23 cellular contexts compared by ENCODE assay signal in the genomic region with DNA sequence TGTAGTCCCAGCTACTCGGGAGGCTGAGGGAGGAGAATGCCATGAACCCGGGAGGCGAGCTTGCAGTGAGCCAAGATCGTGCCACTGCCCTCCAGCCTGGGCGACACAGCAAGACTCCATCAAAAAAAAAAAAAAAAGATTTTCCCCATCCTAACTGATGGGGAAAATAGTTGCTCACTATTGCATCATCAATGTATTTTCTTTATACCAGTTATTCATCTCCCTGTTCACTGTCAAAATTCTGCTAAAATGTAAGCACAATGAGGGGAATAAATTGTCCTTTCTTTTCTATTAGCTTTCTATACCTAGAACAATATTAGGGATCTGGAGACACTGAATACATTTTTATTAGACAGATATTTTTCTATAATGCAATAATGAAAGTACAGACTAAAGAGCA.
"Had no signal": no experiment of that assay in that cellular context is flagged by ENCODE, and none has a peak within 500 bp of the region (broad histone marks: within the 10 kb centered on the region; RNA-seq: fewer than 3 reads in every experiment).

No MANE protein-coding gene starts in this region.

- H3K4me1 ChIP-seq: colonic mucosa, esophagus muscularis mucosa, gastrocnemius medialis, heart right ventricle, left lung, lower lobe of right lung had no signal

- H3K4me3 Mint-ChIP-seq: dendritic cell treated with granulocyte-macrophage colony-stimulating factor and Interleukin-4, amounts not matched to agents 40 ng/mL and 50 ng/mL, for 4 days; immature natural killer cell; mesothelial cell of epicardium; naive B cell; naive thymus-derived CD8-positive, alpha-beta T cell had no signal

- H3K27me3 ChIP-seq: colonic mucosa, esophagus muscularis mucosa, gastrocnemius medialis, left lung had no signal

- H3K4me3 ChIP-seq: colonic mucosa, esophagus muscularis mucosa, gastrocnemius medialis, heart right ventricle, left lung, lower lobe of right lung, mucosa of descending colon had no signal

- H3K36me3 Mint-ChIP-seq: immature natural killer cell had no signal

- H3K4me1 Mint-ChIP-seq: immature natural killer cell, mesothelial cell of epicardium, naive B cell had no signal

- H3K36me3 ChIP-seq: colonic mucosa, esophagus muscularis mucosa, gastrocnemius medialis, heart right ventricle, left lung, lower lobe of right lung had no signal

- DNase-seq: colonic mucosa; cortex of kidney; effector memory CD4-positive, alpha-beta T cell; foreskin melanocyte; gastrocnemius medialis; glutamatergic neuron; head of caudate nucleus; heart right ventricle; hypothalamus; immature natural killer cell; islet precursor cell; left cardiac atrium; left ventricle myocardium superior; lower lobe of right lung; mesenchymal stem cell; mucosa of descending colon; naive B cell; naive thymus-derived CD8-positive, alpha-beta T cell had no signal

- H3K9me3 ChIP-seq: colonic mucosa, gastrocnemius medialis had no signal

- H3K27ac ChIP-seq: colonic mucosa, esophagus muscularis mucosa, gastrocnemius medialis, heart right ventricle, left lung, lower lobe of right lung had no signal

- H3K27me3 Mint-ChIP-seq: naive B cell; naive thymus-derived CD8-positive, alpha-beta T cell had no signal

- ATAC-seq: gastrocnemius medialis; heart right ventricle; left cardiac atrium; left lung; left ventricle myocardium superior; lower lobe of right lung; mucosa of descending colon; naive thymus-derived CD8-positive, alpha-beta T cell had no signal

- FAIRE-seq: endothelial cell of umbilical vein had no signal

- H3K27ac Mint-ChIP-seq: dendritic cell treated with granulocyte-macrophage colony-stimulating factor and Interleukin-4, amounts not matched to agents 40 ng/mL and 50 ng/mL, for 4 days; immature natural killer cell; mesothelial cell of epicardium; naive B cell; naive thymus-derived CD8-positive, alpha-beta T cell had no signal
